In the genomic region with DNA sequence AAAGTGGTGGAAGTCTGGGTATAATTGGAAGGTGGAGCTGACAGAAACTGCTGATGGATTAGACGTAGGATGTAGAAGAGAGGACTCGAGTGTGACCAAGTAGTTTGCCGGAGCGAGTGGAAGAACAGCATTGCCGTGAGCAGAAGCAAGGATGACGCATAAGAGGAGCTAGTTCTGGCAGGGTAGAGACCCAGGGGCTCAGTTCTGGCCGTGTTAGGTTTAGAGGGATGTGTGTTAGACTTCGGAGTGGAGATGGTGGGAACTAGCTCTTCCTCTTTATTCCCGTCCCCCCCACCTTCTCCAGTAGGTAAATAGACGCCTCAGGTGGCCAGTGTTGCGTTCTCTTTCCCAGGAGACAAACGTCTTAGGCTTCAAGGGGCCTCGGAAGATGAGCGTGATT, we compare ENCODE assay signal across 25 cellular contexts. TPM values are rescaled to one million over a fixed set of nuclear protein-coding genes. Genes with fewer than 3 reads are reported as not detected.
A peak's percentile ranks its signal among the peaks of the same experiment; 100 is the strongest.
DNase-seq lines count a peak whose midpoint lies in the region; ATAC-seq and TF ChIP-seq lines count a peak whose summit lies in the region.
"Had no signal": no experiment of that assay in that cellular context is flagged by ENCODE, and none has a peak within 500 bp of the region (broad histone marks: within the 10 kb centered on the region; RNA-seq: fewer than 3 reads in every experiment).

No MANE protein-coding gene starts in this region.

- POLR2A ChIA-PET in activated CD4-positive, alpha-beta T cell treated with anti-CD3 and anti-CD28 coated beads, Interleukin-2, amount 10 ng/mL, durations not matched to agents 7 days and 5 days (lab: Charles Lee): no interaction called here

- DNase-seq in activated CD4-positive, alpha-beta T cell treated with anti-CD3 and anti-CD28 coated beads, Interleukin-2, amount 10 ng/mL, durations not matched to agents 7 days and 5 days: no peak
- DNase-seq in activated CD4-positive, alpha-beta T cell treated with anti-CD3 and anti-CD28 coated beads, Interleukin-2, amount 50 U/mL, for 1 hour: no peak
- peak; percentile 0 for DNase-seq in AG08396 (ENCODE audit: low spot score)
- DNase-seq in lung (ENCODE audit: low spot score): peak; percentile 26
- DNase-seq in sigmoid colon: peak; percentile 39
- DNase-seq in epidermal melanocyte (ENCODE audit: insufficient read length, low spot score): no peak
- DNase-seq in stimulated activated naive CD4-positive, alpha-beta T cell (lab: John Stamatoyannopoulos, UW): no peak
- DNase-seq: ACHN; CD4-positive, CD25-positive, alpha-beta regulatory T cell; DMS153; DND-41; GOT3; HCEC 1CT; MM.1S; NCI-H2029; NCI-H446 treated with DMSO at 0.1 percent for 48 hours; NCI-H526; SHP77 had no signal

- H3K4me3 ChIP-seq in lung: no peak overlapping the region
- no peak overlapping the region for H3K4me3 ChIP-seq in sigmoid colon
- H3K4me3 ChIP-seq: BLaER1 had no signal

- H3K27me3 Mint-ChIP-seq in activated CD4-positive, alpha-beta T cell treated with anti-CD3 and anti-CD28 coated beads, Interleukin-2, amount 10 ng/mL, durations not matched to agents 7 days and 5 days: no peaks in the 10 kb centered on the region
- H3K27me3 Mint-ChIP-seq: CD4-positive, CD25-positive, alpha-beta regulatory T cell; IgD-negative memory B cell had no signal

- no peaks in the 10 kb centered on the region for H3K36me3 Mint-ChIP-seq in activated CD4-positive, alpha-beta T cell treated with anti-CD3 and anti-CD28 coated beads, Interleukin-2, amount 10 ng/mL, durations not matched to agents 7 days and 5 days (ENCODE audit: low read depth)
- H3K36me3 Mint-ChIP-seq: CD4-positive, CD25-positive, alpha-beta regulatory T cell had no signal

- H3K4me3 Mint-ChIP-seq in activated CD4-positive, alpha-beta T cell treated with anti-CD3 and anti-CD28 coated beads, Interleukin-2, amount 10 ng/mL, durations not matched to agents 7 days and 5 days: no peak overlapping the region
- H3K4me3 Mint-ChIP-seq: CD4-positive, CD25-positive, alpha-beta regulatory T cell; IgD-negative memory B cell had no signal

- no peaks in the 10 kb centered on the region for H3K4me1 ChIP-seq in lung (ENCODE audit: control insufficient read depth in 2 of 2, insufficient read depth in 2 of 2, low read length in 2 of 2)
- H3K4me1 ChIP-seq in sigmoid colon: no peaks in the 10 kb centered on the region

- TF ChIP-seq EP300 in sigmoid colon (IDR thresholded peaks at IDR 0.05): no peak

- H3K27me3 ChIP-seq in lung (ENCODE audit: control insufficient read depth, insufficient read depth): no peaks in the 10 kb centered on the region
- no peaks in the 10 kb centered on the region for H3K27me3 ChIP-seq in sigmoid colon
- H3K27me3 ChIP-seq: BLaER1 had no signal

- H3K9me3 ChIP-seq in lung (ENCODE audit: control insufficient read depth in 2 of 2, insufficient read depth in 1 of 2, low read length in 1 of 2): no peaks in the 10 kb centered on the region
- H3K9me3 ChIP-seq in sigmoid colon: no peaks in the 10 kb centered on the region
- H3K9me3 ChIP-seq: BLaER1 had no signal

- CTCF ChIA-PET in activated CD4-positive, alpha-beta T cell treated with anti-CD3 and anti-CD28 coated beads, Interleukin-2, amount 10 ng/mL, durations not matched to agents 7 days and 5 days (lab: Charles Lee): interaction anchor here (1.5 to 3.9 kb wide), 7 partner anchors 10 to 94 kb away, joined by 4 to 29 read pairs (median 8); no protein-coding TSS in a partner anchor

- ATAC-seq in lung (ENCODE audit: insufficient read depth, low FRiP score): no peak
- ATAC-seq in HG03139 (IDR thresholded peaks at IDR 0.05; ENCODE audit: unreplicated experiment): no peak

- no peak overlapping the region for H3K27ac ChIP-seq in lung (ENCODE audit: low read depth in 1 of 2, low read length in 1 of 2)
- H3K27ac ChIP-seq in sigmoid colon: no peak overlapping the region
- H3K27ac ChIP-seq: 22Rv1, BLaER1, HL-60, KMS-11, RWPE1 had no signal

- H3K4me1 Mint-ChIP-seq in activated CD4-positive, alpha-beta T cell treated with anti-CD3 and anti-CD28 coated beads, Interleukin-2, amount 10 ng/mL, durations not matched to agents 7 days and 5 days: no peaks in the 10 kb centered on the region

- WGBS in lung, 2 donors: 87 to 91% methylated on average over 14 of the region's 14 CpGs
- WGBS in sigmoid colon, 2 donors: 81 to 90% methylated on average over 14 of the region's 14 CpGs

- H3K9me3 Mint-ChIP-seq in activated CD4-positive, alpha-beta T cell treated with anti-CD3 and anti-CD28 coated beads, Interleukin-2, amount 10 ng/mL, durations not matched to agents 7 days and 5 days: no peaks in the 10 kb centered on the region
- H3K9me3 Mint-ChIP-seq: CD4-positive, CD25-positive, alpha-beta regulatory T cell; IgD-negative memory B cell had no signal

- no peak for TF ChIP-seq POLR2A in sigmoid colon (IDR thresholded peaks at IDR 0.05)

- peaks cover 2 to 3% of the 10 kb centered on the region in 2 donors for H3K36me3 ChIP-seq in lung (ENCODE audit: control insufficient read depth in 2 of 2, insufficient read depth in 2 of 2, low read length in 2 of 2)
- peaks cover 4 to 80% (median 17%) of the 10 kb centered on the region in 4 donors for H3K36me3 ChIP-seq in sigmoid colon

- peak overlapping the region; percentile 2 for H3K27ac Mint-ChIP-seq in activated CD4-positive, alpha-beta T cell treated with anti-CD3 and anti-CD28 coated beads, Interleukin-2, amount 10 ng/mL, durations not matched to agents 7 days and 5 days
- H3K27ac Mint-ChIP-seq: IgD-negative memory B cell had no signal

- intact Hi-C loops in sigmoid colon (cut with DNase I): loop anchor here (5.0 kb wide), 1 partner anchor 208 kb away; no protein-coding TSS in a partner anchor

- TF ChIP-seq CTCF in lung (IDR thresholded peaks at IDR 0.05; ENCODE audit: control extremely low read depth, extremely low read depth) (no peak), sigmoid colon (IDR thresholded peaks at IDR 0.05) (no peak)

RNA-seq across cellular contexts. Expression of a gene that starts 19.1 kb away (rescaled TPM):
- total RNA-seq in activated CD4-positive, alpha-beta T cell treated with anti-CD3 and anti-CD28 coated beads, Interleukin-2, amount 10 ng/mL, durations not matched to agents 7 days and 5 days: under 1 TPM; 0.08 to 0.12 TPM
- total RNA-seq in lung (10 to 100 TPM in 1 of 2 donors, 1 to 10 TPM in 1; 8.5 to 23.5 TPM), sigmoid colon (10 to 100 TPM in 2 of 4 donors, 1 to 10 TPM in 2; 6.7 to 18.3 (median 11.6) TPM)
- polyA plus RNA-seq in lung (1 to 10 TPM in 1 of 2 donors, under 1 TPM in 1; 0.96 to 1.8 TPM), sigmoid colon (1 to 10 TPM in 2 of 3 donors, under 1 TPM in 1; 0.23 to 1.8 (median 1.8) TPM)
- polyA plus RNA-seq: IgD-negative memory B cell had no signal

Comparison
In these comparisons a context has a peak if more than half of its experiments do, and no peak if none do; other contexts are left out.
1. DNase-seq: peak in AG08396 (single experiment), lung (single experiment) and sigmoid colon (single experiment); none in activated CD4-positive, alpha-beta T cell treated with anti-CD3 and anti-CD28 coated beads, Interleukin-2, amount 10 ng/mL, durations not matched to agents 7 days and 5 days (single experiment), activated CD4-positive, alpha-beta T cell treated with anti-CD3 and anti-CD28 coated beads, Interleukin-2, amount 50 U/mL, for 1 hour (single experiment), epidermal melanocyte (single experiment) and stimulated activated naive CD4-positive, alpha-beta T cell (0 of 6).
2. RNA of a gene that starts 19.1 kb away (total RNA-seq): 8.5 to 23.5 TPM in lung and 6.7 to 18.3 TPM in sigmoid colon; 0.08 to 0.12 TPM in activated CD4-positive, alpha-beta T cell treated with anti-CD3 and anti-CD28 coated beads, Interleukin-2, amount 10 ng/mL, durations not matched to agents 7 days and 5 days; every median in the first group is over 4 times any median in the second.